In the genomic region with DNA sequence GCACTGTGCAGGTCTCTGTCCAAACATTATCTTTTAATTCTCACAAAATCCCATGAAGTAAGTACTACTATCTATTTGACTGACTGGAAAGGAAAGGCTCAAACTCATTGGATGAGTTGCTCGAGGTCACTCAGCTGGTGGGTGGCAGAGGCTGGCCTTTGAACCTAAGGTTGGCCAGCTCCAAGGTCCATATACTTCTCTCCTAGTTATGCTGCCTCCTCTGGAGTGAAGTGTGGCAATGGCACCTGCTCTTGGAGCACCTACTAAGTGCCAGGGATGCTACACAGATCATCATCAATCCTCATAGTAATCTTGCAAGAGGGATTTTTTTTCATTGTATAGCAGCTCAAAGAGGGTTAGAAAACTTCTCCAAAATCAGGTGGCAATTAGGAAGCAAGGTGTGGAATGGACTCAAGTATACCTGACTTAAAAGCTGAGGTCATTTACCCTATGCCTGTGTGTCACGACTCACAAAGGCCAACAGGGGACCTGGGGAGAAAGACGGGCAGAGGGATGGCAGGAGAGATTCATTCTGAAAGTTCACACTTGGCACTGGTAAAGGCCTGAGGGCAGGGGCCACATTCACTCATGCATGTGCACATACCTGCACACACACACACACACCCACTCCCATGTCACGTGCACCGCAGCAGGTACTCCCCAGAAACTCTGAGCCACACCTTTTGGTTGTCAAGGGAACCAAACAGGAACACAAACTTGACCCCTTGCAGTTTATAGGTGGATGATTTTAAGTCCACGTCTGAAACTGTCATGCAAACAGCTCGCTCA, we compare ENCODE assay signal across 9 cellular contexts.
DNase-seq lines count a peak whose midpoint lies in the region; ATAC-seq and TF ChIP-seq lines count a peak whose summit lies in the region.
"Had no signal": no experiment of that assay in that cellular context is flagged by ENCODE, and none has a peak within 500 bp of the region (broad histone marks: within the 10 kb centered on the region; RNA-seq: fewer than 3 reads in every experiment).

No MANE protein-coding gene starts in this region.

- no peak for TF ChIP-seq POLR2A in body of pancreas (IDR thresholded peaks at IDR 0.05)
- TF ChIP-seq POLR2A in testis (IDR thresholded peaks at IDR 0.05), result no peak

- H3K27me3 Mint-ChIP-seq in CD8-positive, alpha-beta T cell (ENCODE audit: low read depth), result no peaks in the 10 kb centered on the region
- H3K27me3 Mint-ChIP-seq: activated CD4-positive, alpha-beta T cell treated with anti-CD3 and anti-CD28 coated beads, Interleukin-2, amount 10 ng/mL, durations not matched to agents 7 days and 5 days had no signal

- DNase-seq in body of pancreas (peak; percentile 34 to 56 (median 47)), testis (no peak), NCI-H1092 treated with DMSO at 0.1 percent for 48 hours (lab: John Stamatoyannopoulos, UW) (no peak)
- DNase-seq in CD8-positive, alpha-beta T cell, result no peak
- DNase-seq: activated CD4-positive, alpha-beta T cell treated with anti-CD3 and anti-CD28 coated beads, Interleukin-2, amount 10 ng/mL, durations not matched to agents 7 days and 5 days had no signal

- H3K27ac Mint-ChIP-seq in CD8-positive, alpha-beta T cell, result no peak overlapping the region
- H3K27ac Mint-ChIP-seq: activated CD4-positive, alpha-beta T cell treated with anti-CD3 and anti-CD28 coated beads, Interleukin-2, amount 10 ng/mL, durations not matched to agents 7 days and 5 days had no signal

- H3K27ac ChIP-seq in body of pancreas, result no peak overlapping the region
- peak overlapping the region; percentile 64 to 69 for H3K27ac ChIP-seq in testis
- H3K27ac ChIP-seq in CD8-positive, alpha-beta T cell (ENCODE audit: low read depth, low read length), result no peak overlapping the region
- H3K27ac ChIP-seq: PC-9 had no signal

- intact Hi-C loops in body of pancreas (cut with DNase I), result no loop called here
- intact Hi-C loops in testis (cut with DNase I; ENCODE audit: low total_unique reads), result no loop called here
- intact Hi-C loops in CD8-positive, alpha-beta T cell (cut with DNase I, micrococcal nuclease), result no loop called here

- H3K27me3 ChIP-seq in body of pancreas (no peaks in the 10 kb centered on the region), testis (no peaks in the 10 kb centered on the region)
- no peaks in the 10 kb centered on the region for H3K27me3 ChIP-seq in CD8-positive, alpha-beta T cell (ENCODE audit: insufficient read depth, low read length)

- 56 to 57% methylated on average over 7 of the region's 7 CpGs for WGBS in body of pancreas, 2 donors
- 82 to 91% methylated on average over 7 of the region's 7 CpGs for WGBS in testis, 2 donors

- peaks cover 25% of the 10 kb centered on the region for H3K36me3 Mint-ChIP-seq in CD8-positive, alpha-beta T cell

- peaks cover 76% of the 10 kb centered on the region for H3K4me1 Mint-ChIP-seq in CD8-positive, alpha-beta T cell (ENCODE audit: low read depth)

- H3K4me3 ChIP-seq in body of pancreas, result no peak overlapping the region
- no peak overlapping the region for H3K4me3 ChIP-seq in testis
- no peak overlapping the region for H3K4me3 ChIP-seq in CD8-positive, alpha-beta T cell (ENCODE audit: low read depth, low read length)
- H3K4me3 ChIP-seq: PC-9 had no signal

- H3K4me1 ChIP-seq in body of pancreas (peaks cover 38% of the 10 kb centered on the region), testis (peaks cover 43% of the 10 kb centered on the region)
- no peaks in the 10 kb centered on the region for H3K4me1 ChIP-seq in CD8-positive, alpha-beta T cell (ENCODE audit: insufficient read depth, low read length)

- CTCF ChIA-PET in CD8-positive, alpha-beta T cell (lab: Charles Lee), result no interaction called here

- no peak overlapping the region for H3K4me3 Mint-ChIP-seq in CD8-positive, alpha-beta T cell
- H3K4me3 Mint-ChIP-seq: activated CD4-positive, alpha-beta T cell treated with anti-CD3 and anti-CD28 coated beads, Interleukin-2, amount 10 ng/mL, durations not matched to agents 7 days and 5 days had no signal

- POLR2A ChIA-PET in CD8-positive, alpha-beta T cell (lab: Charles Lee), result no interaction called here

- no peaks in the 10 kb centered on the region for H3K9me3 Mint-ChIP-seq in CD8-positive, alpha-beta T cell
- H3K9me3 Mint-ChIP-seq: activated CD4-positive, alpha-beta T cell treated with anti-CD3 and anti-CD28 coated beads, Interleukin-2, amount 10 ng/mL, durations not matched to agents 7 days and 5 days had no signal

- ATAC-seq in GM19351 (IDR thresholded peaks at IDR 0.05; ENCODE audit: unreplicated experiment) (peak; percentile 77), HG03097 (IDR thresholded peaks at IDR 0.05; ENCODE audit: low FRiP score, unreplicated experiment) (peak; percentile 38), body of pancreas (peak; percentile 73), GM21515 (IDR thresholded peaks at IDR 0.05; ENCODE audit: unreplicated experiment) (no peak)
- no peak for ATAC-seq in CD8-positive, alpha-beta T cell

- H3K36me3 ChIP-seq in body of pancreas (replicated peaks in 1 of 2; ENCODE audit: insufficient read depth in 1 of 2, low read depth in 2 of 2) (no peaks in the 10 kb centered on the region), testis (ENCODE audit: low read depth, missing control alignments) (no peaks in the 10 kb centered on the region)
- no peaks in the 10 kb centered on the region for H3K36me3 ChIP-seq in CD8-positive, alpha-beta T cell (ENCODE audit: insufficient read depth, low read length)

- no peak for TF ChIP-seq CTCF in body of pancreas (IDR thresholded peaks at IDR 0.05)
- TF ChIP-seq CTCF in testis (IDR thresholded peaks at IDR 0.05), result no peak
- TF ChIP-seq CTCF in CD8-positive, alpha-beta T cell (IDR thresholded peaks at IDR 0.05), result no peak

- no peaks in the 10 kb centered on the region for H3K9me3 ChIP-seq in body of pancreas
- no peaks in the 10 kb centered on the region for H3K9me3 ChIP-seq in testis
- H3K9me3 ChIP-seq in CD8-positive, alpha-beta T cell (ENCODE audit: low read length), result no peaks in the 10 kb centered on the region

Comparison
In these comparisons a context has a peak if more than half of its experiments do, and no peak if none do; other contexts are left out.
1. ATAC-seq: peak in GM19351 (single experiment), HG03097 (single experiment) and body of pancreas (single experiment); none in GM21515 (single experiment) and CD8-positive, alpha-beta T cell (single experiment).
2. DNase-seq: peak in body of pancreas (4 of 4); none in testis (single experiment), CD8-positive, alpha-beta T cell (0 of 7) and NCI-H1092 treated with DMSO at 0.1 percent for 48 hours (single experiment).
3. H3K27ac ChIP-seq: peak in testis (2 of 2); none in body of pancreas (0 of 4) and CD8-positive, alpha-beta T cell (single experiment).